In genomic region chr20:10720550-10720949, GRCh38 we compare ENCODE assay signal across 27 cellular contexts. TPM values are rescaled to one million over a fixed set of nuclear protein-coding genes. Genes with fewer than 3 reads are reported as not detected.
DNase-seq lines count a peak whose midpoint lies in the region; ATAC-seq and TF ChIP-seq lines count a peak whose summit lies in the region.
"Had no signal": no experiment of that assay in that cellular context is flagged by ENCODE, and none has a peak within 500 bp of the region (broad histone marks: within the 10 kb centered on the region; RNA-seq: fewer than 3 reads in every experiment).

No MANE protein-coding gene starts in this region.

- H3K36me3 Mint-ChIP-seq in Caco-2 (ENCODE audit: insufficient read depth, unreplicated experiment) = no peaks in the 10 kb centered on the region
- no peaks in the 10 kb centered on the region for H3K36me3 Mint-ChIP-seq in T-cell

- H3K4me3 Mint-ChIP-seq in Caco-2 (ENCODE audit: unreplicated experiment) (no peak overlapping the region), T-cell (no peak overlapping the region)
- H3K4me3 Mint-ChIP-seq: activated CD8-positive, alpha-beta T cell treated with anti-CD3 and anti-CD28 coated beads for 36 hours; activated T-helper 1 cell treated with anti-CD3 and anti-CD28 coated beads, Interleukin-12 subunit alpha, Interleukin-12 subunit beta, Interleukin-2, Interleukin-4 antibody, amounts not matched to agents 30 ng/mL and 10 ng/mL and 1 ng/mL, durations not matched to agents 14 hours and 24 hours and 36 hours; H9; stimulated activated naive CD8-positive, alpha-beta T cell treated with anti-CD3 and anti-CD28 coated beads, Interleukin-15, amount 100 ng/mL, for 72 hours had no signal

- H3K27me3 Mint-ChIP-seq in Caco-2 (ENCODE audit: insufficient read depth, unreplicated experiment) (no peaks in the 10 kb centered on the region), T-cell (peaks cover 3 to 18% of the 10 kb centered on the region in 2 donors)

- intact Hi-C loops in Caco-2 (cut with micrococcal nuclease; ENCODE audit: unreplicated experiment) = no loop called here

- H3K4me2 ChIP-seq in osteoblast (ENCODE audit: insufficient read depth, low read length) = peak overlapping the region; percentile 54

- H3K36me3 ChIP-seq in Caco-2 (ENCODE audit: control insufficient read depth, insufficient read depth, low read length) = no peaks in the 10 kb centered on the region
- no peaks in the 10 kb centered on the region for H3K36me3 ChIP-seq in osteoblast (ENCODE audit: insufficient read depth, low read length)
- H3K36me3 ChIP-seq: adrenal gland, left lung, neutrophil, right lobe of liver had no signal

- H3K4me3 ChIP-seq in Caco-2 (ENCODE audit: low read depth, low read length) = no peak overlapping the region
- no peak overlapping the region for H3K4me3 ChIP-seq in fibroblast of the aortic adventitia (ENCODE audit: low read depth, low read length)
- peak overlapping the region; percentile 8 for H3K4me3 ChIP-seq in osteoblast (ENCODE audit: insufficient read depth, low read length)
- H3K4me3 ChIP-seq in foreskin fibroblast (ENCODE audit: low read depth in 1 of 2, low read length in 2 of 2) = no peak overlapping the region
- H3K4me3 ChIP-seq: adrenal gland, K562, left lung, right lobe of liver had no signal

- H3K27ac ChIP-seq in osteoblast (ENCODE audit: low read depth, low read length) = peak overlapping the region; percentile 58
- H3K27ac ChIP-seq: adrenal gland, left lung, neutrophil, right lobe of liver, RWPE1 had no signal

- H3K4me1 Mint-ChIP-seq in Caco-2 (ENCODE audit: low read depth, unreplicated experiment) (peaks cover 35% of the 10 kb centered on the region), T-cell (no peaks in the 10 kb centered on the region)
- H3K4me1 Mint-ChIP-seq: stimulated activated naive CD8-positive, alpha-beta T cell treated with anti-CD3 and anti-CD28 coated beads, Interleukin-15, amount 100 ng/mL, for 72 hours had no signal

- CTCF ChIA-PET in Caco-2 (lab: Charles Lee) = no interaction called here
- CTCF ChIA-PET in T-cell (lab: Charles Lee) = no interaction called here

- H3K27ac Mint-ChIP-seq in Caco-2 (ENCODE audit: unreplicated experiment) = peak overlapping the region; percentile 16
- no peak overlapping the region for H3K27ac Mint-ChIP-seq in T-cell
- H3K27ac Mint-ChIP-seq: activated CD8-positive, alpha-beta T cell treated with anti-CD3 and anti-CD28 coated beads for 36 hours; activated T-helper 1 cell treated with anti-CD3 and anti-CD28 coated beads, Interleukin-12 subunit alpha, Interleukin-12 subunit beta, Interleukin-2, Interleukin-4 antibody, amounts not matched to agents 30 ng/mL and 10 ng/mL and 1 ng/mL, durations not matched to agents 14 hours and 24 hours and 36 hours; H9; progenitor cell of endocrine pancreas; stimulated activated naive CD8-positive, alpha-beta T cell treated with anti-CD3 and anti-CD28 coated beads, Interleukin-15, amount 100 ng/mL, for 72 hours had no signal

- H3K4me1 ChIP-seq in Caco-2 (peaks cover 40% of the 10 kb centered on the region), osteoblast (ENCODE audit: insufficient read depth, low read length) (peaks cover 40% of the 10 kb centered on the region)
- H3K4me1 ChIP-seq: adrenal gland had no signal

- no peaks in the 10 kb centered on the region for H4K20me1 ChIP-seq in osteoblast (ENCODE audit: insufficient read depth, low read length)

- no peak for DNase-seq in Caco-2
- DNase-seq in OCI-M1 (lab: John Stamatoyannopoulos, UW) = peak; percentile 16
- DNase-seq in fibroblast of the aortic adventitia (ENCODE audit: low read depth) = peak; percentile 44
- no peak for DNase-seq in osteoblast (ENCODE audit: insufficient read length, low spot score, missing footprints)
- DNase-seq in T-cell = no peak
- DNase-seq in GM19240 (ENCODE audit: insufficient read length, low spot score) = no peak
- no peak for DNase-seq in foreskin fibroblast
- DNase-seq in activated CD4-positive, CD25-positive, alpha-beta regulatory T cell (lab: John Stamatoyannopoulos, UW) = no peak
- DNase-seq: activated CD8-positive, alpha-beta memory T cell treated with anti-CD3 and anti-CD28 coated beads, Interleukin-2, amount 50 U/mL, for 48 hours; activated CD8-positive, alpha-beta T cell treated with anti-CD3 and anti-CD28 coated beads for 36 hours; activated naive CD4-positive, alpha-beta T cell treated with Interleukin-2 at 50 U/mL for 16 hours; adrenal gland; H9; left lung; NCI-H1048; NCI-H1694; NCI-H82; right lobe of liver; stimulated activated CD4-positive, alpha-beta T cell treated with anti-CD3 and anti-CD28 coated beads, Interleukin-12 subunit alpha, Interleukin-12 subunit beta, amount 100 ng/mL, for 4 hours; stimulated activated CD4-positive, alpha-beta T cell treated with anti-CD3 and anti-CD28 coated beads, Interleukin-2, amount 100 ng/mL, for 48 hours; stimulated activated naive CD8-positive, alpha-beta T cell treated with anti-CD3 and anti-CD28 coated beads, Interleukin-15, amount 100 ng/mL, for 72 hours; T-helper 2 cell had no signal

- H3K9me3 Mint-ChIP-seq in Caco-2 (ENCODE audit: unreplicated experiment) = no peaks in the 10 kb centered on the region
- no peaks in the 10 kb centered on the region for H3K9me3 Mint-ChIP-seq in T-cell
- H3K9me3 Mint-ChIP-seq: activated CD8-positive, alpha-beta T cell treated with anti-CD3 and anti-CD28 coated beads for 36 hours; activated T-helper 1 cell treated with anti-CD3 and anti-CD28 coated beads, Interleukin-12 subunit alpha, Interleukin-12 subunit beta, Interleukin-2, Interleukin-4 antibody, amounts not matched to agents 30 ng/mL and 10 ng/mL and 1 ng/mL, durations not matched to agents 14 hours and 24 hours and 36 hours; H9 had no signal

- H3K27me3 ChIP-seq in Caco-2 (replicated peaks; ENCODE audit: control insufficient read depth, insufficient read depth, low read length) (no peaks in the 10 kb centered on the region), osteoblast (ENCODE audit: insufficient read depth, low read length) (no peaks in the 10 kb centered on the region)
- H3K27me3 ChIP-seq: adrenal gland, left lung, neutrophil, right lobe of liver had no signal

- H3K79me2 ChIP-seq in osteoblast (ENCODE audit: insufficient read depth, low read length) = no peaks in the 10 kb centered on the region

- H3K9me3 ChIP-seq in Caco-2 = no peaks in the 10 kb centered on the region
- H3K9me3 ChIP-seq in osteoblast (ENCODE audit: low read depth, low read length) = no peaks in the 10 kb centered on the region
- H3K9me3 ChIP-seq: adrenal gland, left lung, neutrophil, right lobe of liver had no signal

- no TSS peak for BruUV-seq in Caco-2 (replicated peaks; lab: Mats Ljungman, UMichigan)

- peak overlapping the region; percentile 58 for H2AFZ ChIP-seq in osteoblast (ENCODE audit: low read length)

- no peak for ATAC-seq in T-cell (replicated peaks in 1 of 4)
- ATAC-seq: activated CD8-positive, alpha-beta T cell treated with anti-CD3 and anti-CD28 coated beads for 36 hours; K562; right lobe of liver; stimulated activated naive CD8-positive, alpha-beta T cell treated with anti-CD3 and anti-CD28 coated beads, Interleukin-15, amount 100 ng/mL, for 72 hours had no signal

- POLR2A ChIA-PET in Caco-2 (lab: Charles Lee) (no interaction called here), T-cell (lab: Charles Lee) (no interaction called here)

- TF ChIP-seq CTCF in Caco-2 (IDR thresholded peaks at IDR 0.05; ENCODE audit: insufficient read depth in 1 of 2, low read depth in 1 of 2, low read length in 1 of 2, severe bottlenecking in 1 of 2, unreplicated experiment in 1 of 2) (no peak), fibroblast of the aortic adventitia (IDR thresholded peaks at IDR 0.05; ENCODE audit: insufficient read depth, low read length) (no peak), osteoblast (IDR thresholded peaks at IDR 0.05; ENCODE audit: extremely low read depth, low read depth, low read length) (no peak), foreskin fibroblast (IDR thresholded peaks at IDR 0.05; ENCODE audit: low read depth, low read length) (no peak)

RNA-seq across cellular contexts. Expression of gene JAG1, which starts 46.8 kb away (rescaled TPM):
- 69.1 and 69.8 TPM in 2 replicates for total RNA-seq in Caco-2 (2022)
- 39.2 and 46.7 TPM in 2 replicates for total RNA-seq in fibroblast of the aortic adventitia (ENCODE audit: low replicate concordance)
- 49.2 and 60.1 TPM in 2 replicates for total RNA-seq in osteoblast
- 1 to 10 TPM in 1 of 5 donors, under 1 TPM in 4; 0.12 to 1.1 (median 0.56) TPM for total RNA-seq in T-cell

Comparison
In these comparisons a context has a peak if more than half of its experiments do, and no peak if none do; other contexts are left out.
1. DNase-seq: peak in OCI-M1 (single experiment) and fibroblast of the aortic adventitia (single experiment); none in Caco-2 (0 of 2), osteoblast (single experiment), T-cell (0 of 34), GM19240 (single experiment), foreskin fibroblast (0 of 2) and activated CD4-positive, CD25-positive, alpha-beta regulatory T cell (0 of 4).
2. RNA of gene JAG1, which starts 46.8 kb away (total RNA-seq): 69.1 to 69.8 TPM in Caco-2, 49.2 to 60.1 TPM in osteoblast and 39.2 to 46.7 TPM in fibroblast of the aortic adventitia; 0.12 to 1.1 TPM in T-cell; every median in the first group is over 10 times any median in the second.